ENCODE assay signal across 1 cellular context in genomic region chr22:37804502-37804885, GRCh38.
TF ChIP-seq lines count a peak whose summit lies in the region.

No MANE protein-coding gene starts in this region.

TF ChIP-seq in endothelial cell of umbilical vein, 7 proteins besides CTCF, POLR2A, EP300 and RAD21:
- TF ChIP-seq MYC (IDR thresholded peaks at IDR 0.05; ENCODE audit: low read depth, low read length) (no peak), GATA2 (IDR thresholded peaks at IDR 0.05; ENCODE audit: insufficient read depth, insufficient read length, low read depth, low read length) (no peak), POLR2AphosphoS5 (IDR thresholded peaks at IDR 0.05; ENCODE audit: insufficient read depth, low read depth, low read length) (no peak), FOS (IDR thresholded peaks at IDR 0.05; ENCODE audit: borderline replicate concordance, insufficient read depth, low read length) (no peak), JUN (IDR thresholded peaks at IDR 0.05; ENCODE audit: borderline replicate concordance, insufficient read depth, insufficient read length, low read depth) (no peak), EZH2 (IDR thresholded peaks at IDR 0.05; ENCODE audit: borderline replicate concordance, low read depth, low read length, severe bottlenecking) (no peak)
- TF ChIP-seq, protein P1, sequence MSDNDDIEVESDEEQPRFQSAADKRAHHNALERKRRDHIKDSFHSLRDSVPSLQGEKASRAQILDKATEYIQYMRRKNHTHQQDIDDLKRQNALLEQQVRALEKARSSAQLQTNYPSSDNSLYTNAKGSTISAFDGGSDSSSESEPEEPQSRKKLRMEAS (IDR thresholded peaks at IDR 0.05; ENCODE audit: insufficient read depth, insufficient read length), result no peak
